Comparison of ENCODE assay signal across 24 cellular contexts in the genomic region with DNA sequence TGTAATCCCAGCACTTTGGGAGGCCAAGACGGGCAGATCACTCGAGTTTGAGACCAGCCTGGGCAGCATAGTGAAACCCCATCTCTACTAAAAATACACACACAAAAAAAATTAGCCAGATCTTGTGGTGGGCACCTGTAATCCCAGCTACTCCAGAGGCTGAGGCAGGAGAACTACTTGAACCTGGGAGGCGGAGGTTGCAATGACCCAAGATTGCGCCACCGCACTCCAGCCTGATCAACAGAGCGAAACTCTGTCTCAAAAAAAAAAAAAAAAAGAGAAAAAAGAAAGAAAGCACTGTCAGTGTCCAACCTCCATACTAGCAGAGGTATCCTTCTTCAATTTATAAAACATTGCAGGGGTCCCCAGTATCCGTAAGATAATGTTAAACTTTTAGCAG.
"Had no signal": no experiment of that assay in that cellular context is flagged by ENCODE, and none has a peak within 500 bp of the region (broad histone marks: within the 10 kb centered on the region; RNA-seq: fewer than 3 reads in every experiment).

No MANE protein-coding gene starts in this region.

- H3K4me3 Mint-ChIP-seq: activated CD4-positive, alpha-beta T cell treated with anti-CD3 and anti-CD28 coated beads, Interleukin-2, amount 10 ng/mL, durations not matched to agents 24 days and 14 days; activated CD8-positive, alpha-beta memory T cell treated with anti-CD3 and anti-CD28 coated beads, Interleukin-2, amount 10 ng/mL, durations not matched to agents 7 days and 5 days; activated naive CD4-positive, alpha-beta T cell treated with anti-CD3 and anti-CD28 coated beads, Interleukin-2, amount 50 U/mL, for 24 hours; activated T-cell treated with anti-CD3 and anti-CD28 coated beads, Interleukin-2, amount 50 U/mL, for 24 hours; activated T-helper 1 cell treated with anti-CD3 and anti-CD28 coated beads, Interleukin-12 subunit alpha, Interleukin-12 subunit beta, Interleukin-2, Interleukin-4 antibody, amounts not matched to agents 30 ng/mL and 10 ng/mL and 1 ng/mL, durations not matched to agents 14 hours and 24 hours and 36 hours; brain; T-cell had no signal

- H3K4me3 ChIP-seq: SK-N-MC had no signal

- H3K27me3 Mint-ChIP-seq: activated CD4-positive, alpha-beta T cell treated with anti-CD3 and anti-CD28 coated beads, Interleukin-2, amount 10 ng/mL, durations not matched to agents 24 days and 14 days; activated CD8-positive, alpha-beta memory T cell treated with anti-CD3 and anti-CD28 coated beads, Interleukin-2, amount 10 ng/mL, durations not matched to agents 7 days and 5 days; activated naive CD4-positive, alpha-beta T cell treated with anti-CD3 and anti-CD28 coated beads, Interleukin-2, amount 50 U/mL, for 24 hours; activated T-cell treated with anti-CD3 and anti-CD28 coated beads, Interleukin-2, amount 50 U/mL, for 24 hours; brain; T-cell had no signal

- H3K9me3 Mint-ChIP-seq: activated CD4-positive, alpha-beta T cell treated with anti-CD3 and anti-CD28 coated beads, Interleukin-2, amount 10 ng/mL, durations not matched to agents 24 days and 14 days; activated naive CD4-positive, alpha-beta T cell treated with anti-CD3 and anti-CD28 coated beads, Interleukin-2, amount 50 U/mL, for 24 hours; activated T-cell treated with anti-CD3 and anti-CD28 coated beads, Interleukin-2, amount 50 U/mL, for 24 hours; activated T-helper 1 cell treated with anti-CD3 and anti-CD28 coated beads, Interleukin-12 subunit alpha, Interleukin-12 subunit beta, Interleukin-2, Interleukin-4 antibody, amounts not matched to agents 30 ng/mL and 10 ng/mL and 1 ng/mL, durations not matched to agents 14 hours and 24 hours and 36 hours; T-cell had no signal

- FAIRE-seq: astrocyte had no signal

- H3K27ac Mint-ChIP-seq: activated CD4-positive, alpha-beta T cell treated with anti-CD3 and anti-CD28 coated beads, Interleukin-2, amount 10 ng/mL, durations not matched to agents 24 days and 14 days; activated CD8-positive, alpha-beta memory T cell treated with anti-CD3 and anti-CD28 coated beads, Interleukin-2, amount 10 ng/mL, durations not matched to agents 7 days and 5 days; activated naive CD4-positive, alpha-beta T cell treated with anti-CD3 and anti-CD28 coated beads, Interleukin-2, amount 50 U/mL, for 24 hours; activated T-cell treated with anti-CD3 and anti-CD28 coated beads, Interleukin-2, amount 50 U/mL, for 24 hours; activated T-helper 1 cell treated with anti-CD3 and anti-CD28 coated beads, Interleukin-12 subunit alpha, Interleukin-12 subunit beta, Interleukin-2, Interleukin-4 antibody, amounts not matched to agents 30 ng/mL and 10 ng/mL and 1 ng/mL, durations not matched to agents 14 hours and 24 hours and 36 hours; T-cell had no signal

- ATAC-seq: activated CD8-positive, alpha-beta memory T cell treated with anti-CD3 and anti-CD28 coated beads, Interleukin-2, amount 10 ng/mL, durations not matched to agents 7 days and 5 days; T-cell had no signal

- H3K4me2 ChIP-seq: KMS-11 had no signal

- H3K27ac ChIP-seq: KMS-11, SK-N-MC had no signal

- H3K9ac ChIP-seq: KMS-11 had no signal

- DNase-seq: activated CD4-positive, alpha-beta T cell treated with anti-CD3 and anti-CD28 coated beads, Interleukin-2, amount 10 ng/mL, durations not matched to agents 24 days and 14 days; activated CD4-positive, alpha-beta T cell treated with anti-CD3 and anti-CD28 coated beads, Interleukin-2, amount 50 U/mL, for 48 hours; activated CD4-positive, CD25-positive, alpha-beta regulatory T cell treated with anti-CD3 and anti-CD28 coated beads, Interleukin-2, amount 50 U/mL, for 72 hours; activated CD8-positive, alpha-beta memory T cell treated with anti-CD3 and anti-CD28 coated beads, Interleukin-2, amount 10 ng/mL, durations not matched to agents 7 days and 5 days; activated effector memory CD4-positive, alpha-beta T cell treated with Interleukin-2 at 50 U/mL for 16 hours; activated naive CD4-positive, alpha-beta T cell; activated T-cell treated with anti-CD3 and anti-CD28 coated beads, Interleukin-2, amount 50 U/mL, for 24 hours; amygdala; NCI-H1092; NCI-H1417; NCI-H1930; NCI-H2171; NCI-H2227 treated with DMSO at 0.1 percent for 48 hours; NCI-H446 treated with DMSO at 0.1 percent for 48 hours; NCI-H526; NCI-H774; SIG-M5; T-cell had no signal
